In the genomic region with DNA sequence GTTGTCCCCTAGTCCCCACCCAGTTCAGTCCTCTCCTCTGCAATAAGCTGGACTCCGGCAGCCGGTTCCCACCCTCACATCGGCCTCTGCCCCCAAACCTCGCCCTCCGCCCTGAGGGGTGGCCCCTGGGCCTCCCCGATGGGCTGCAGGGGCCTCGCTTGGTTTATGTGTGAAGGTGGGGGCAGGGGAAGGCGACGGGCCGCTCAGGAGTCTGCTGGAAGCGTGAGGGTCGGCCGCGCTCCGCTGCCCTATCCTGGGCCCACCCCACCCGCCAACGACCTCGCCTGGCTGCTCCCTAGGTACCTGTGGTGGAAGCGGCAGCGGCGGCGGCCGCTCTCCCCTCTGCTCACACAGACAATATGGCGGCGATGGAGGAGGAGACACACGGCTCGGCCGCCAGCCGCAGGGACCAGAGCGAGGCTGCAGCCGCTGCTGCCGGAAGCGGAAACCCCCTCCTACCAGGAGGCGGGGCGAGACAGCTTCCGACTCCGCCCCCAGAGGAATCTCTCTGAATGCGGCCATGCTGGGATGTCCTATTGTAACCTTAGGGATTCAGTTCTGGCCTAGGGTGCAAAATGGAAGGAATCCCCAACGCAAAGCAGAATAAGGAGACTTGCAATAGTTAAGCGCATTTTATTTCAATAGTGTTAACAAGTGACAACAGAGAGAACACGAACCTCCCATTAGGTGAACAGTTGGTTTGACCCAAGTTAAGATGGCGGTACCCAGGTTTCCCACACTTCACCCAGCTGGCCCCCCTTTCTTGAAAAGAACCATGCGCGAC, we compare ENCODE assay signal across 8 cellular contexts. TPM values are rescaled to one million over a fixed set of nuclear protein-coding genes. Genes with fewer than 3 reads are reported as not detected.
DNase-seq lines count a peak whose midpoint lies in the region; ATAC-seq and TF ChIP-seq lines count a peak whose summit lies in the region.

A gene (minus strand): TSS at position 422 of the 784 bp plus-strand sequence. CDS start 35,239 bp downstream, outside the sequence.

- H3K27me3 ChIP-seq in testis, result no peaks in the 10 kb centered on the region

- H3K4me3 ChIP-seq in testis, result peak within 1 kb of the TSS; percentile 92 to 99

- peaks cover 22% of the 10 kb centered on the region for H3K4me1 ChIP-seq in testis

- POLR2A ChIA-PET in GM10248 (lab: Yijun Ruan, JAX), result interaction anchor here (0.5 kb wide), 1 partner anchor 166 kb away, joined by 4 read pairs; no protein-coding TSS in a partner anchor

- peaks cover 11% of the 10 kb centered on the region for H3K36me3 Mint-ChIP-seq in activated naive CD8-positive, alpha-beta T cell

- peaks cover 53% of the 10 kb centered on the region for H3K4me1 Mint-ChIP-seq in activated naive CD8-positive, alpha-beta T cell (ENCODE audit: low read depth)

- peak; percentile 92 for ATAC-seq in HG02623 (IDR thresholded peaks at IDR 0.05; ENCODE audit: unreplicated experiment)
- peak; percentile 95 for ATAC-seq in omental fat pad (ENCODE audit: low FRiP score)

- TF ChIP-seq POLR2A in testis (IDR thresholded peaks at IDR 0.05), result peak; percentile 65

- no peaks in the 10 kb centered on the region for H3K9me3 ChIP-seq in testis

- H3K4me3 Mint-ChIP-seq in activated naive CD8-positive, alpha-beta T cell, result peak within 1 kb of the TSS; percentile 98

- CTCF ChIA-PET in GM10248 (lab: Yijun Ruan, JAX), result interaction anchor here (0.9 to 9.3 kb wide), 10 partner anchors 12 to 289 kb away, joined by 3 to 63 read pairs (median 5); a partner anchor contains a TSS

- H3K36me3 ChIP-seq in testis (ENCODE audit: low read depth, missing control alignments), result no peaks in the 10 kb centered on the region

- H3K27ac ChIP-seq in testis, result peak within 1 kb of the TSS; percentile 96 to 98

- TF ChIP-seq CTCF in GM10248 (IDR thresholded peaks at IDR 0.05; ENCODE audit: control extremely low read depth, extremely low read depth, low read depth, missing control alignments) (no peak), omental fat pad (IDR thresholded peaks at IDR 0.05) (no peak), testis (IDR thresholded peaks at IDR 0.05) (no peak)

- H3K9me3 Mint-ChIP-seq in activated naive CD8-positive, alpha-beta T cell (ENCODE audit: low read depth), result no peaks in the 10 kb centered on the region

- H3K27me3 Mint-ChIP-seq in activated naive CD8-positive, alpha-beta T cell, result peaks cover 2% of the 10 kb centered on the region

- DNase-seq in GM10248 (ENCODE audit: extremely low spot score), result peak; percentile 95
- peak; percentile 92 for DNase-seq in NCI-H1105 (lab: John Stamatoyannopoulos, UW)
- peak; percentile 62 for DNase-seq in SKM-1 treated with dmso at 0.1 percent for 144 hours (lab: John Stamatoyannopoulos, UW; ENCODE audit: unreplicated experiment)
- DNase-seq in glomerular visceral epithelial cell (ENCODE audit: extremely low spot score), result peak; percentile 97
- DNase-seq in omental fat pad (ENCODE audit: low spot score), result peak; percentile 81
- DNase-seq in testis, result peak; percentile 96

- intact Hi-C loops in testis (cut with DNase I; ENCODE audit: low total_unique reads), result no loop called here

- peak within 1 kb of the TSS; percentile 100 for H3K27ac Mint-ChIP-seq in activated naive CD8-positive, alpha-beta T cell

- WGBS in testis, 2 donors, result 1% methylated on average over 13 to 37 of the region's 44 CpGs

RNA-seq across cellular contexts. Expression of the gene that starts here (rescaled TPM):
- total RNA-seq in omental fat pad (10 to 100 TPM; 67.3 to 94.8 (median 84.7) TPM), testis (100 to 1,000 TPM; 143 to 172 TPM)
- 192 TPM for polyA plus RNA-seq in testis (ENCODE audit: insufficient read depth, low read depth, low replicate concordance)

Comparison
In these comparisons a context has a peak if more than half of its experiments do, and no peak if none do; other contexts are left out.
1. Peak in every context shown above with its lines: DNase-seq, ATAC-seq, H3K4me3 ChIP-seq and H3K27ac ChIP-seq.